ENCODE assay signal across 16 cellular contexts in the genomic region with DNA sequence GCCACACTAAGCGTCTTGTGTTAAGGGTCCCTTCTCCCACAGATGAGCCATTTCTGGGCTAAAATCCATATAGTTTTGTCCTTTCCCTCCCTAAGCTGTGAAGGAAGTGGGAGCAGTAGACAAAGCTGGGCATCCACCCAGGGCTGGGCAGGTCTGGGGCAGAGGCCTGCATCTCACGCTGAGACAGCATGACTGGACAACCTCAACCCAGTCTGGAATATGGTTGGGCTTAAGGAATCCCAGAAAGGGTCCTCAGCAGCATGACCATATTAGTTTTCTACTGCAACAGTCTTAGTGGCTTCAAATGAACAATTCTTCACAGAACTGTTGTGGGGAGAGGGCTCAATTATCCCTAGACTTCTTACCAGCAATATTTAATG.
DNase-seq lines count a peak whose midpoint lies in the region; ATAC-seq and TF ChIP-seq lines count a peak whose summit lies in the region.
"Had no signal": no experiment of that assay in that cellular context is flagged by ENCODE, and none has a peak within 500 bp of the region (broad histone marks: within the 10 kb centered on the region; RNA-seq: fewer than 3 reads in every experiment).

No MANE protein-coding gene starts in this region.

- TF ChIP-seq RAD21 in SK-N-SH (IDR thresholded peaks at IDR 0.05; ENCODE audit: low read length), result no peak

- TF ChIP-seq CTCF in fibroblast of the aortic adventitia (IDR thresholded peaks at IDR 0.05; ENCODE audit: insufficient read depth, low read length) (no peak), SK-N-SH (IDR thresholded peaks at IDR 0.05) (no peak)

- H3K27ac Mint-ChIP-seq in activated T-helper 2 cell treated with anti-CD3 and anti-CD28 coated beads, Interferon-gamma antibody, Interleukin-2, Interleukin-4, amounts not matched to agents 10 μg/mL and 5 μg/mL and 100 μg/mL, durations not matched to agents 14 hours and 24 hours and 36 hours, result peak overlapping the region; percentile 89

- peaks cover 0 to 17% of the 10 kb centered on the region in 2 experiments; a peak in 2 of 4 replicates for H3K4me1 ChIP-seq in SK-N-SH (ENCODE audit: control insufficient read depth in 1 of 2, insufficient read depth in 2 of 2, low read depth in 1 of 2, low read length in 1 of 2)

- no peaks in the 10 kb centered on the region for H4K20me1 ChIP-seq in SK-N-SH (ENCODE audit: insufficient read depth)

- intact Hi-C loops in activated T-helper 2 cell treated with anti-CD3 and anti-CD28 coated beads, Interferon-gamma antibody, Interleukin-2, Interleukin-4, amounts not matched to agents 10 μg/mL and 5 μg/mL and 100 μg/mL, durations not matched to agents 14 hours and 24 hours and 36 hours (cut with micrococcal nuclease), result no loop called here

- CTCF ChIA-PET in SK-N-SH (lab: Yijun Ruan, JAX), result no interaction called here

- H3K4me3 ChIP-seq in fibroblast of the aortic adventitia (ENCODE audit: low read depth, low read length) (no peak overlapping the region), skeletal muscle cell (ENCODE audit: low read depth, low read length) (no peak overlapping the region), SK-N-SH (ENCODE audit: low read depth in 2 of 2, low read length in 1 of 2) (no peak overlapping the region)

- no peak overlapping the region for H3K9ac ChIP-seq in SK-N-SH

- no peaks in the 10 kb centered on the region for H3K9me3 ChIP-seq in SK-N-SH

- no peaks in the 10 kb centered on the region for H3K27me3 Mint-ChIP-seq in activated T-helper 2 cell treated with anti-CD3 and anti-CD28 coated beads, Interferon-gamma antibody, Interleukin-2, Interleukin-4, amounts not matched to agents 10 μg/mL and 5 μg/mL and 100 μg/mL, durations not matched to agents 14 hours and 24 hours and 36 hours (ENCODE audit: low read depth)

- ATAC-seq in HG03045 (IDR thresholded peaks at IDR 0.05; ENCODE audit: unreplicated experiment), result no peak
- ATAC-seq: natural killer cell, sciatic nerve had no signal

- H3K27ac ChIP-seq in SK-N-SH (ENCODE audit: low read depth in 2 of 2, low read length in 1 of 2), result no peak overlapping the region

- peaks cover 17% of the 10 kb centered on the region for H3K9me3 Mint-ChIP-seq in activated T-helper 2 cell treated with anti-CD3 and anti-CD28 coated beads, Interferon-gamma antibody, Interleukin-2, Interleukin-4, amounts not matched to agents 10 μg/mL and 5 μg/mL and 100 μg/mL, durations not matched to agents 14 hours and 24 hours and 36 hours
- H3K9me3 Mint-ChIP-seq: natural killer cell had no signal

- peaks cover 3% of the 10 kb centered on the region for H3F3A ChIP-seq in SK-N-SH (replicated peaks; ENCODE audit: insufficient read depth)

- H3K27me3 ChIP-seq in SK-N-SH (ENCODE audit: insufficient read depth), result no peaks in the 10 kb centered on the region

- peaks cover 29% of the 10 kb centered on the region for H3K36me3 Mint-ChIP-seq in activated T-helper 2 cell treated with anti-CD3 and anti-CD28 coated beads, Interferon-gamma antibody, Interleukin-2, Interleukin-4, amounts not matched to agents 10 μg/mL and 5 μg/mL and 100 μg/mL, durations not matched to agents 14 hours and 24 hours and 36 hours (ENCODE audit: low read depth)
- H3K36me3 Mint-ChIP-seq: natural killer cell had no signal

- no peak for TF ChIP-seq EP300 in SK-N-SH (IDR thresholded peaks at IDR 0.05; ENCODE audit: borderline replicate concordance in 1 of 2, low read depth in 1 of 2, low read length in 1 of 2)

- no peaks in the 10 kb centered on the region for H3K36me3 ChIP-seq in SK-N-SH (replicated peaks in 1 of 2; ENCODE audit: control insufficient read depth in 1 of 2, insufficient read depth in 2 of 2, low read length in 1 of 2)

- no peak overlapping the region for H3K4me3 Mint-ChIP-seq in activated T-helper 2 cell treated with anti-CD3 and anti-CD28 coated beads, Interferon-gamma antibody, Interleukin-2, Interleukin-4, amounts not matched to agents 10 μg/mL and 5 μg/mL and 100 μg/mL, durations not matched to agents 14 hours and 24 hours and 36 hours (ENCODE audit: low read depth)
- H3K4me3 Mint-ChIP-seq: natural killer cell had no signal

- H3K9me2 ChIP-seq in SK-N-SH, result no peaks in the 10 kb centered on the region

- 96% methylated on average over 2 of the region's 2 CpGs for WGBS in SK-N-SH (ENCODE audit: low lambda C conversion rate)

- H3K4me1 Mint-ChIP-seq in activated T-helper 2 cell treated with anti-CD3 and anti-CD28 coated beads, Interferon-gamma antibody, Interleukin-2, Interleukin-4, amounts not matched to agents 10 μg/mL and 5 μg/mL and 100 μg/mL, durations not matched to agents 14 hours and 24 hours and 36 hours (ENCODE audit: low read depth), result peaks cover 47% of the 10 kb centered on the region

- peak; percentile 89 for DNase-seq in GM03348 (ENCODE audit: low spot score)
- no peak for DNase-seq in activated T-helper 2 cell treated with anti-CD3 and anti-CD28 coated beads, Interferon-gamma antibody, Interleukin-2, Interleukin-4, amounts not matched to agents 10 μg/mL and 5 μg/mL and 100 μg/mL, durations not matched to agents 14 hours and 24 hours and 36 hours (ENCODE audit: low spot score)
- peak; percentile 92 for DNase-seq in fibroblast of the aortic adventitia (ENCODE audit: low read depth)
- DNase-seq in skeletal muscle cell (ENCODE audit: low read depth), result peak; percentile 66
- DNase-seq in NCI-H2171 (lab: John Stamatoyannopoulos, UW), result no peak
- DNase-seq in SK-N-SH, result no peak
- DNase-seq in stimulated activated CD4-positive, alpha-beta T cell treated with anti-CD3 and anti-CD28 coated beads, Interleukin-12 subunit alpha, Interleukin-12 subunit beta, amount 100 ng/mL, for 4 hours, result no peak
- DNase-seq: activated gamma-delta T cell treated with Interleukin-2 at 50 U/mL for 16 hours, cortex of kidney, foreskin melanocyte, Kasumi-1, kidney, natural killer cell, NCI-H2107 had no signal

- H3K4me2 ChIP-seq in SK-N-SH, result no peak overlapping the region

- POLR2A ChIA-PET in SK-N-SH (lab: Yijun Ruan, JAX), result no interaction called here

- H2AFZ ChIP-seq in SK-N-SH (ENCODE audit: low read depth), result no peak overlapping the region

- no peaks in the 10 kb centered on the region for H3K79me2 ChIP-seq in SK-N-SH (ENCODE audit: insufficient read depth)

TF ChIP-seq in SK-N-SH, 30 proteins besides CTCF, POLR2A, EP300 and RAD21 (continues in another document):
- TF ChIP-seq, protein P1, sequence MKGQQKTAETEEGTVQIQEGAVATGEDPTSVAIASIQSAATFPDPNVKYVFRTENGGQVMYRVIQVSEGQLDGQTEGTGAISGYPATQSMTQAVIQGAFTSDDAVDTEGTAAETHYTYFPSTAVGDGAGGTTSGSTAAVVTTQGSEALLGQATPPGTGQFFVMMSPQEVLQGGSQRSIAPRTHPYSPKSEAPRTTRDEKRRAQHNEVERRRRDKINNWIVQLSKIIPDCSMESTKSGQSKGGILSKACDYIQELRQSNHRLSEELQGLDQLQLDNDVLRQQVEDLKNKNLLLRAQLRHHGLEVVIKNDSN (IDR thresholded peaks at IDR 0.05; ENCODE audit: borderline replicate concordance, low read depth), result no peak
- TF ChIP-seq MXI1 (IDR thresholded peaks at IDR 0.05; ENCODE audit: low read depth, low read length), result no peak
- no peak for TF ChIP-seq FOXM1 (IDR thresholded peaks at IDR 0.05; ENCODE audit: low read depth)
- no peak for TF ChIP-seq POLR2AphosphoS5 (IDR thresholded peaks at IDR 0.05; ENCODE audit: low read depth, low read length)
- no peak for TF ChIP-seq ELF1 (IDR thresholded peaks at IDR 0.05)
- no peak for TF ChIP-seq MEF2A (IDR thresholded peaks at IDR 0.05; ENCODE audit: borderline replicate concordance, low read depth)
- no peak for TF ChIP-seq RFX5 (IDR thresholded peaks at IDR 0.05; ENCODE audit: low read length)
- TF ChIP-seq FOSL2 (IDR thresholded peaks at IDR 0.05; ENCODE audit: borderline replicate concordance, low read depth), result no peak
- TF ChIP-seq GATA2 (CRISPR knock-in tag; IDR thresholded peaks at IDR 0.05), result no peak
- no peak for TF ChIP-seq SMC3 (IDR thresholded peaks at IDR 0.05; ENCODE audit: low read depth, low read length)
- TF ChIP-seq, protein P2, sequence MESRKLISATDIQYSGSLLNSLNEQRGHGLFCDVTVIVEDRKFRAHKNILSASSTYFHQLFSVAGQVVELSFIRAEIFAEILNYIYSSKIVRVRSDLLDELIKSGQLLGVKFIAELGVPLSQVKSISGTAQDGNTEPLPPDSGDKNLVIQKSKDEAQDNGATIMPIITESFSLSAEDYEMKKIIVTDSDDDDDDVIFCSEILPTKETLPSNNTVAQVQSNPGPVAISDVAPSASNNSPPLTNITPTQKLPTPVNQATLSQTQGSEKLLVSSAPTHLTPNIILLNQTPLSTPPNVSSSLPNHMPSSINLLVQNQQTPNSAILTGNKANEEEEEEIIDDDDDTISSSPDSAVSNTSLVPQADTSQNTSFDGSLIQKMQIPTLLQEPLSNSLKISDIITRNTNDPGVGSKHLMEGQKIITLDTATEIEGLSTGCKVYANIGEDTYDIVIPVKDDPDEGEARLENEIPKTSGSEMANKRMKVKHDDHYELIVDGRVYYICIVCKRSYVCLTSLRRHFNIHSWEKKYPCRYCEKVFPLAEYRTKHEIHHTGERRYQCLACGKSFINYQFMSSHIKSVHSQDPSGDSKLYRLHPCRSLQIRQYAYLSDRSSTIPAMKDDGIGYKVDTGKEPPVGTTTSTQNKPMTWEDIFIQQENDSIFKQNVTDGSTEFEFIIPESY (IDR thresholded peaks at IDR 0.05; ENCODE audit: borderline replicate concordance, low read depth), result no peak
- TF ChIP-seq EZH2phosphoT487 (IDR thresholded peaks at IDR 0.05; ENCODE audit: borderline replicate concordance, low read depth), result no peak
- TF ChIP-seq NFIC (IDR thresholded peaks at IDR 0.05; ENCODE audit: borderline replicate concordance), result no peak
- no peak for TF ChIP-seq NRF1 (IDR thresholded peaks at IDR 0.05; ENCODE audit: low read depth, low read length)
- TF ChIP-seq, protein P3, sequence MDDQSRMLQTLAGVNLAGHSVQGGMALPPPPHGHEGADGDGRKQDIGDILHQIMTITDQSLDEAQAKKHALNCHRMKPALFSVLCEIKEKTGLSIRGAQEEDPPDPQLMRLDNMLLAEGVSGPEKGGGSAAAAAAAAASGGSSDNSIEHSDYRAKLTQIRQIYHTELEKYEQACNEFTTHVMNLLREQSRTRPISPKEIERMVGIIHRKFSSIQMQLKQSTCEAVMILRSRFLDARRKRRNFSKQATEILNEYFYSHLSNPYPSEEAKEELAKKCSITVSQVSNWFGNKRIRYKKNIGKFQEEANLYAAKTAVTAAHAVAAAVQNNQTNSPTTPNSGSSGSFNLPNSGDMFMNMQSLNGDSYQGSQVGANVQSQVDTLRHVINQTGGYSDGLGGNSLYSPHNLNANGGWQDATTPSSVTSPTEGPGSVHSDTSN (IDR thresholded peaks at IDR 0.05), result no peak

Comparison
In these comparisons a context has a peak if more than half of its experiments do, and no peak if none do; other contexts are left out.
1. DNase-seq: peak in GM03348 (single experiment), fibroblast of the aortic adventitia (single experiment) and skeletal muscle cell (single experiment); none in activated T-helper 2 cell treated with anti-CD3 and anti-CD28 coated beads, Interferon-gamma antibody, Interleukin-2, Interleukin-4, amounts not matched to agents 10 μg/mL and 5 μg/mL and 100 μg/mL, durations not matched to agents 14 hours and 24 hours and 36 hours (single experiment), NCI-H2171 (single experiment), SK-N-SH (single experiment) and stimulated activated CD4-positive, alpha-beta T cell treated with anti-CD3 and anti-CD28 coated beads, Interleukin-12 subunit alpha, Interleukin-12 subunit beta, amount 100 ng/mL, for 4 hours (single experiment).